ENCODE assay signal across 10 cellular contexts in the genomic region with DNA sequence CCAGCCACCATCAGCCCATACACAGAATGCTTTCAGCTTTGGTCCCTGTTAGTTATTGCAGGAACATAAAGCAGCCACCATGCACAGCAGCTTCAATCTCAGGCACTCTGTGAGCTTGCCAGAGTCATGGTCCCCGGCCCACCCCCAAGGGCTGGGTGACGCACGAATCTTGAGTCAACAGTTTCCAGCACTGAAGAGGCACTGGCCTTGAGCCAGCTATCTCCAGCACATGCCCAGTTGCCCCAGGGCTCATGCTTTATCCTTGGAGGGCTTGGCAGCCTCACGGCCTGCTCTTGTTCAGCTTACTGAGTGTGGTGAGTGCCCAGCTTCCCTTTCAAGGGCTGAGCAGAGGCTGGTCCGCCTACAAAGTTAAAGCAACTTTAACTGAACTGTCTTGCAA.
DNase-seq lines count a peak whose midpoint lies in the region; ATAC-seq and TF ChIP-seq lines count a peak whose summit lies in the region.
"Had no signal": no experiment of that assay in that cellular context is flagged by ENCODE, and none has a peak within 500 bp of the region (broad histone marks: within the 10 kb centered on the region; RNA-seq: fewer than 3 reads in every experiment).

No MANE protein-coding gene starts in this region.

- H3K27me3 Mint-ChIP-seq in CD8-positive, alpha-beta memory T cell, result peaks cover 0 to 2% of the 10 kb centered on the region in 2 donors

- H3K27ac Mint-ChIP-seq in CD8-positive, alpha-beta memory T cell, result peak overlapping the region in 2 of 8 donors; percentile 6 to 44
- H3K27ac Mint-ChIP-seq: CD8-positive, alpha-beta T cell had no signal

- no peaks in the 10 kb centered on the region for H3K27me3 ChIP-seq in CD8-positive, alpha-beta memory T cell (ENCODE audit: insufficient read depth, low read length, poor library complexity, severe bottlenecking)

- H3K4me1 ChIP-seq in CD8-positive, alpha-beta memory T cell (ENCODE audit: insufficient read depth, low read length), result peaks cover 11% of the 10 kb centered on the region

- no peaks in the 10 kb centered on the region for H3K9me3 Mint-ChIP-seq in CD8-positive, alpha-beta memory T cell
- H3K9me3 Mint-ChIP-seq: CD8-positive, alpha-beta T cell had no signal

- ATAC-seq in GM21390 (IDR thresholded peaks at IDR 0.05; ENCODE audit: unreplicated experiment) (no peak), HG02884 (IDR thresholded peaks at IDR 0.05; ENCODE audit: unreplicated experiment) (no peak)
- ATAC-seq: CD8-positive, alpha-beta T cell; Panc1 had no signal

- no peaks in the 10 kb centered on the region for H3K36me3 Mint-ChIP-seq in CD8-positive, alpha-beta memory T cell
- H3K36me3 Mint-ChIP-seq: CD8-positive, alpha-beta T cell had no signal

- in situ Hi-C loops in astrocyte of the cerebellum (cut with HindIII; ENCODE audit: low sequenced_read_pairs), result loop anchor here (5.0 kb wide), 3 partner anchors 42 to 93 kb away; no protein-coding TSS in a partner anchor

- H3K36me3 ChIP-seq in CD8-positive, alpha-beta memory T cell (ENCODE audit: insufficient read depth, low read length), result no peaks in the 10 kb centered on the region

- POLR2A ChIA-PET in CD8-positive, alpha-beta memory T cell (lab: Charles Lee), result no interaction called here

- H3K4me1 Mint-ChIP-seq in CD8-positive, alpha-beta memory T cell, result peaks cover 14 to 34% (median 20%) of the 10 kb centered on the region in 3 donors

- no peak overlapping the region for H3K27ac ChIP-seq in CD8-positive, alpha-beta memory T cell (ENCODE audit: low read depth, low read length)

- no peak overlapping the region for H3K4me3 ChIP-seq in astrocyte of the cerebellum (ENCODE audit: low read depth, low read length)
- no peak overlapping the region for H3K4me3 ChIP-seq in CD8-positive, alpha-beta memory T cell (ENCODE audit: low read length)

- H3K4me3 Mint-ChIP-seq in CD8-positive, alpha-beta memory T cell, result no peak overlapping the region
- H3K4me3 Mint-ChIP-seq: CD8-positive, alpha-beta T cell had no signal

- DNase-seq in A172 (ENCODE audit: low spot score), result peak; percentile 82
- peak; percentile 31 for DNase-seq in NCI-H1048 (lab: John Stamatoyannopoulos, UW)
- peak; percentile 12 for DNase-seq in astrocyte of the cerebellum (ENCODE audit: low read depth)
- peak; percentile 30 for DNase-seq in left kidney (ENCODE audit: low read depth, low spot score)
- no peak for DNase-seq in CD8-positive, alpha-beta memory T cell
- DNase-seq in NCI-H82 (lab: John Stamatoyannopoulos, UW), result no peak

- CTCF ChIA-PET in CD8-positive, alpha-beta memory T cell (lab: Charles Lee), result no interaction called here

- no peaks in the 10 kb centered on the region for H3K9me3 ChIP-seq in CD8-positive, alpha-beta memory T cell (ENCODE audit: low read length)

- no peak for TF ChIP-seq CTCF in astrocyte of the cerebellum (IDR thresholded peaks at IDR 0.05; ENCODE audit: low read depth, low read length, missing control alignments)

Comparison
In these comparisons a context has a peak if more than half of its experiments do, and no peak if none do; other contexts are left out.
1. DNase-seq: peak in A172 (single experiment), NCI-H1048 (single experiment), astrocyte of the cerebellum (single experiment) and left kidney (single experiment); none in CD8-positive, alpha-beta memory T cell (0 of 5) and NCI-H82 (single experiment).